1 cellular context compared by ENCODE assay signal in the genomic region with DNA sequence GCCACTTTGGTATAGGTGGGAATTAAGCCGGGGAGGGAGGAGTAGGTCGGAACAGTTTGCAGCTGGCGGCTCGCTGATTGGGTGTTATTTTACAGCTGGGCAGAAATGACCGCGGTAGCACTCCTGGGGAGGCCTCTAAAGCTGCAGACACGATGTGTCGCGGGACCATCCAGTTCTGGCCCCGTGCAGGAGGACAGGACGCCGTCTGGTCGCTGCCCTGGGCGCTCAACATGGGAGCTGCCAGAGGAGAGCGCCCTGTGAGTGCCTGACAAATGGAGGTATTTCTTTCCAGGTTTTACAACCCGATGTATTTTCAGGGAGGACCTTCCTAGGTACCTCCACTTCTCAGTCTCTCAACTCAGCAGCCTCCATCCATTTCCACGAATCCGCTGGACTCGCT.
A peak's percentile ranks its signal among the peaks of the same experiment; 100 is the strongest.
TF ChIP-seq lines count a peak whose summit lies in the region.

No MANE protein-coding gene starts in this region.

TF ChIP-seq in SK-N-SH, 30 proteins besides CTCF, POLR2A, EP300 and RAD21:
- TF ChIP-seq SMC3 (IDR thresholded peaks at IDR 0.05; ENCODE audit: low read depth, low read length) (peak; percentile 22; the same call in 1 of the 2 replicates), ELF1 (IDR thresholded peaks at IDR 0.05) (no peak)
